Comparison of ENCODE assay signal across 19 cellular contexts in genomic region chr5:14506661-14507060, GRCh38.
DNase-seq lines count a peak whose midpoint lies in the region; ATAC-seq, FAIRE-seq and TF ChIP-seq lines count a peak whose summit lies in the region.
"Had no signal": no experiment of that assay in that cellular context is flagged by ENCODE, and none has a peak within 500 bp of the region (broad histone marks: within the 10 kb centered on the region; RNA-seq: fewer than 3 reads in every experiment).

No MANE protein-coding gene starts in this region.

- no peaks in the 10 kb centered on the region for H4K20me1 ChIP-seq in GM12878 (ENCODE audit: control insufficient read depth, insufficient read depth)

- H3K27me3 ChIP-seq in GM12878 (replicated peaks in 1 of 2; ENCODE audit: control insufficient read depth in 2 of 2, insufficient read depth in 2 of 2, low read length in 1 of 2), result no peaks in the 10 kb centered on the region
- H3K27me3 ChIP-seq in foreskin keratinocyte, result no peaks in the 10 kb centered on the region

- SMC1A ChIA-PET in GM12878 (lab: Charles Lee; ENCODE audit: uncharacterized antibody, unreplicated experiment), result no interaction called here

- H3K9me3 ChIP-seq in GM12878 (replicated peaks; ENCODE audit: control insufficient read depth, insufficient read depth, low read length), result no peaks in the 10 kb centered on the region
- H3K9me3 ChIP-seq: A549 had no signal

- H3K4me3 Mint-ChIP-seq in HFFc6, result peak overlapping the region; percentile 38; the same call in 1 of the 2 replicates
- H3K4me3 Mint-ChIP-seq in activated CD8-positive, alpha-beta T cell treated with anti-CD3 and anti-CD28 coated beads, Interleukin-2, amount 10 ng/mL, durations not matched to agents 7 days and 5 days, result no peak overlapping the region
- H3K4me3 Mint-ChIP-seq: CD14-positive monocyte; CD8-positive, alpha-beta T cell had no signal

- peaks cover 6% of the 10 kb centered on the region; the same call in 1 of the 2 replicates for H3K4me1 Mint-ChIP-seq in HFFc6 (ENCODE audit: low read depth)
- no peaks in the 10 kb centered on the region for H3K4me1 Mint-ChIP-seq in activated CD8-positive, alpha-beta T cell treated with anti-CD3 and anti-CD28 coated beads, Interleukin-2, amount 10 ng/mL, durations not matched to agents 7 days and 5 days (ENCODE audit: low read depth)
- H3K4me1 Mint-ChIP-seq: CD14-positive monocyte had no signal

- 96% methylated on average over 16 of the region's 16 CpGs for WGBS in GM12878 (ENCODE audit: insufficient coverage, insufficient replicate concordance, low lambda C conversion rate, missing lambda C conversion rate)

- H3K36me3 Mint-ChIP-seq in HFFc6 (ENCODE audit: low read depth), result peaks cover 47% of the 10 kb centered on the region
- no peaks in the 10 kb centered on the region for H3K36me3 Mint-ChIP-seq in activated CD8-positive, alpha-beta T cell treated with anti-CD3 and anti-CD28 coated beads, Interleukin-2, amount 10 ng/mL, durations not matched to agents 7 days and 5 days (ENCODE audit: low read depth)
- H3K36me3 Mint-ChIP-seq: CD8-positive, alpha-beta T cell had no signal

- peaks cover 10 to 16% of the 10 kb centered on the region in 2 experiments; a peak in 3 of 4 replicates for H3K36me3 ChIP-seq in GM12878 (ENCODE audit: control insufficient read depth in 2 of 2, insufficient read depth in 2 of 2, low read length in 1 of 2)

- peak overlapping the region; percentile 12; the same call in 1 of the 2 replicates for H3K27ac Mint-ChIP-seq in HFFc6
- H3K27ac Mint-ChIP-seq in activated CD8-positive, alpha-beta T cell treated with anti-CD3 and anti-CD28 coated beads, Interleukin-2, amount 10 ng/mL, durations not matched to agents 7 days and 5 days, result no peak overlapping the region
- H3K27ac Mint-ChIP-seq: CD8-positive, alpha-beta T cell had no signal

- H3K4me2 ChIP-seq in GM12878 (ENCODE audit: control insufficient read depth, insufficient read depth), result no peak overlapping the region
- H3K4me2 ChIP-seq: A549 had no signal

- CTCF ChIA-PET in GM12878 (lab: Yijun Ruan, JAX), result no interaction called here
- CTCF ChIA-PET in activated CD8-positive, alpha-beta T cell treated with anti-CD3 and anti-CD28 coated beads, Interleukin-2, amount 10 ng/mL, durations not matched to agents 7 days and 5 days (lab: Charles Lee), result interaction anchor here (2.0 kb wide), 1 partner anchor 142 kb away, joined by 6 read pairs; no protein-coding TSS in a partner anchor

- no peak for TF ChIP-seq RAD21 in GM12878 (IDR thresholded peaks at IDR 0.05; ENCODE audit: insufficient read depth, low read depth, low read length)

- RAD21 ChIA-PET in GM12878 (lab: Charles Lee; ENCODE audit: unreplicated experiment), result no interaction called here

- no peak overlapping the region for H2AFZ ChIP-seq in GM12878 (ENCODE audit: control insufficient read depth, low read depth, low read length)

- ATAC-seq in GM12878 (no peak), foreskin keratinocyte (peak; percentile 7), GM18520 (IDR thresholded peaks at IDR 0.05; ENCODE audit: unreplicated experiment) (no peak)
- ATAC-seq in activated CD8-positive, alpha-beta T cell treated with anti-CD3 and anti-CD28 coated beads, Interleukin-2, amount 10 ng/mL, durations not matched to agents 7 days and 5 days, result no peak
- ATAC-seq: A549; CD8-positive, alpha-beta T cell; HCT116 had no signal

- POLR2A ChIA-PET in GM12878 (lab: Charles Lee), result no interaction called here
- POLR2A ChIA-PET in activated CD8-positive, alpha-beta T cell treated with anti-CD3 and anti-CD28 coated beads, Interleukin-2, amount 10 ng/mL, durations not matched to agents 7 days and 5 days (lab: Charles Lee), result no interaction called here

- FAIRE-seq in GM12878 (lab: Jason Lieb, UNC), result no peak
- FAIRE-seq: A549, D721Med, H1 had no signal

- no peaks in the 10 kb centered on the region for H3K79me2 ChIP-seq in GM12878 (ENCODE audit: control insufficient read depth, insufficient read depth, low read length)

- in situ Hi-C loops in GM12878 (cut with MboI), result no loop called here

- no peak overlapping the region for H3K4me3 ChIP-seq in GM12878
- H3K4me3 ChIP-seq: A549 had no signal

- DNase-seq in HFFc6 (no peak), GM12878 (ENCODE audit: low read depth, low spot score) (no peak), foreskin keratinocyte (no peak), NCI-H1048 (lab: John Stamatoyannopoulos, UW) (no peak)
- DNase-seq in stimulated activated naive CD4-positive, alpha-beta T cell treated with Interleukin-2 at 50 U/mL for 16 hours (lab: John Stamatoyannopoulos, UW), result no peak
- DNase-seq in activated CD8-positive, alpha-beta T cell treated with anti-CD3 and anti-CD28 coated beads, Interleukin-2, amount 10 ng/mL, durations not matched to agents 7 days and 5 days, result no peak
- DNase-seq: CD8-positive, alpha-beta T cell; COR-L47; DMS153; DND-41; GDM1; IMR-90; KG1 had no signal

- H3K27me3 Mint-ChIP-seq in HFFc6 (ENCODE audit: insufficient read depth), result peaks cover 53% of the 10 kb centered on the region
- no peaks in the 10 kb centered on the region for H3K27me3 Mint-ChIP-seq in activated CD8-positive, alpha-beta T cell treated with anti-CD3 and anti-CD28 coated beads, Interleukin-2, amount 10 ng/mL, durations not matched to agents 7 days and 5 days (ENCODE audit: low read depth)

- no TSS peak for BruUV-seq in GM12878 (replicated peaks; lab: Mats Ljungman, UMichigan)

- intact Hi-C loops in GM12878 (cut with micrococcal nuclease; ENCODE audit: unreplicated experiment), result no loop called here

- TF ChIP-seq CTCF in HFFc6 (IDR thresholded peaks at IDR 0.05) (no peak), GM12878 (IDR thresholded peaks at IDR 0.05 in 2 of 3, conservative IDR thresholded peaks at IDR 0.05 in 1 of 3; ENCODE audit: control insufficient read depth in 2 of 3, extremely low read depth in 1 of 3, insufficient read depth in 1 of 3, low read depth in 3 of 3, low read length in 3 of 3) (no peak), foreskin keratinocyte (conservative IDR thresholded peaks at IDR 0.05) (no peak)

- peak; percentile 21; the same call in 1 of the 2 replicates for TF ChIP-seq POLR2A in GM12878 (IDR thresholded peaks at IDR 0.05; ENCODE audit: low read depth, low read length)

- peaks cover 4% of the 10 kb centered on the region; the same call in 1 of the 2 replicates for H3K9me3 Mint-ChIP-seq in HFFc6
- H3K9me3 Mint-ChIP-seq in activated CD8-positive, alpha-beta T cell treated with anti-CD3 and anti-CD28 coated beads, Interleukin-2, amount 10 ng/mL, durations not matched to agents 7 days and 5 days (ENCODE audit: insufficient read depth), result no peaks in the 10 kb centered on the region
- H3K9me3 Mint-ChIP-seq: CD14-positive monocyte; CD8-positive, alpha-beta T cell had no signal

- H3K9ac ChIP-seq in GM12878 (ENCODE audit: control insufficient read depth, insufficient read depth, low read length), result no peak overlapping the region

- TF ChIP-seq EP300 in GM12878 (IDR thresholded peaks at IDR 0.05; ENCODE audit: borderline replicate concordance in 1 of 2, control insufficient read depth in 1 of 2, low read depth in 2 of 2, low read length in 2 of 2), result no peak

- H3K4me1 ChIP-seq in GM12878 (ENCODE audit: control insufficient read depth, insufficient read depth, low read length) (no peaks in the 10 kb centered on the region), foreskin keratinocyte (no peaks in the 10 kb centered on the region)
- H3K4me1 ChIP-seq: A549 had no signal

- H3K27ac ChIP-seq in GM12878 (ENCODE audit: control insufficient read depth, insufficient read depth), result no peak overlapping the region
- H3K27ac ChIP-seq in foreskin keratinocyte, result no peak overlapping the region
- H3K27ac ChIP-seq: A549 had no signal

TF ChIP-seq in GM12878, 131 proteins besides CTCF, POLR2A, EP300 and RAD21:
- TF ChIP-seq EGR1 (IDR thresholded peaks at IDR 0.05; ENCODE audit: borderline replicate concordance in 1 of 2, low read depth in 2 of 2, low read length in 2 of 2) (no peak), JUNB (IDR thresholded peaks at IDR 0.05) (no peak), CBFB (IDR thresholded peaks at IDR 0.05; ENCODE audit: low read depth) (no peak), SREBF1 (IDR thresholded peaks at IDR 0.05; ENCODE audit: low read length) (no peak), SPI1 (IDR thresholded peaks at IDR 0.05; ENCODE audit: borderline replicate concordance, insufficient read depth, low read depth, low read length) (no peak)
TF ChIP-seq in GM12878: peak in this region for 0.
